ENCODE assay signal across 19 cellular contexts in the genomic region with DNA sequence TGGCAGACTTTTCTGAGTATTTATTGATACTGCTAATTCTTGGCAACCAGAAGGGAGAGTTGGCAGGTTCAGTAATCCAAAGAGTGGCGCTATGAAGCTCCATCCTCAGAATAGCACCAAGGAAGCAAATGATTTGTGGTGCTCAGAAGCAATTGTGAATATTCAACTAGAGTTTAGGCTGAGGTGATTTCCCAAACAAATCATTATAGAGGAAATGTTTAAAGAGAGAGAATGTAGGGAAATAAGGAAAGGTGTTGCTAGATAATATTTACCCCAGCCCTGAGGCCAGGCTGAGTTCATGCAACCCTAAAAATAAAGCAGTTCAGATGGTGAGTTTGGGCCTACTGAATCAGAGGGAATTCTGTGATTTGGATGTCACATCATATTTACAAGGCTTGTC.
DNase-seq lines count a peak whose midpoint lies in the region; ATAC-seq and TF ChIP-seq lines count a peak whose summit lies in the region.
"Had no signal": no experiment of that assay in that cellular context is flagged by ENCODE, and none has a peak within 500 bp of the region (broad histone marks: within the 10 kb centered on the region; RNA-seq: fewer than 3 reads in every experiment).

No MANE protein-coding gene starts in this region.

- no peaks in the 10 kb centered on the region for H3K4me1 ChIP-seq in KMS-11 (ENCODE audit: low read depth, poor library complexity, severe bottlenecking)
- H3K4me1 ChIP-seq: A549, Caco-2 had no signal

- no peak overlapping the region for H3K9ac ChIP-seq in KMS-11
- H3K9ac ChIP-seq: BLaER1 treated with 17β-estradiol and CSF1 and Interleukin-3, amounts not matched to agents 10 nM and 100 nM had no signal

- H3K36me3 Mint-ChIP-seq in WTC11: no peaks in the 10 kb centered on the region
- H3K36me3 Mint-ChIP-seq: CD8-positive, alpha-beta T cell had no signal

- no peaks in the 10 kb centered on the region for H4K20me1 ChIP-seq in KMS-11 (ENCODE audit: insufficient read depth)
- H4K20me1 ChIP-seq: BLaER1 treated with 17β-estradiol and CSF1 and Interleukin-3, amounts not matched to agents 10 nM and 100 nM had no signal

- CTCF ChIA-PET in WTC11 (lab: Charles Lee): no interaction called here

- no peaks in the 10 kb centered on the region for H3K27me3 ChIP-seq in KMS-11 (ENCODE audit: insufficient read depth, low read depth)
- H3K27me3 ChIP-seq: BLaER1 treated with 17β-estradiol and CSF1 and Interleukin-3, amounts not matched to agents 10 nM and 100 nM had no signal

- H3K27me3 Mint-ChIP-seq in WTC11 (ENCODE audit: low read depth): no peaks in the 10 kb centered on the region
- H3K27me3 Mint-ChIP-seq: B cell had no signal

- H3K27ac Mint-ChIP-seq in WTC11: no peak overlapping the region
- H3K27ac Mint-ChIP-seq: B cell; CD4-positive, alpha-beta T cell; CD8-positive, alpha-beta T cell had no signal

- H2AFZ ChIP-seq in KMS-11 (ENCODE audit: low read depth): no peak overlapping the region

- no peak overlapping the region for H3K4me2 ChIP-seq in KMS-11
- H3K4me2 ChIP-seq: A549; BLaER1 treated with 17β-estradiol and CSF1 and Interleukin-3, amounts not matched to agents 10 nM and 100 nM had no signal

- POLR2A ChIA-PET in WTC11 (lab: Charles Lee): no interaction called here

- no peak overlapping the region for H3K4me3 Mint-ChIP-seq in WTC11
- H3K4me3 Mint-ChIP-seq: B cell; CD4-positive, alpha-beta T cell; CD8-positive, alpha-beta T cell had no signal

- no peaks in the 10 kb centered on the region for H3K79me2 ChIP-seq in KMS-11 (ENCODE audit: insufficient read depth, low read depth)

- DNase-seq in NCI-H1092 treated with DMSO at 0.1 percent for 48 hours (lab: John Stamatoyannopoulos, UW): peak; percentile 16
- no peak for DNase-seq in NCI-H1092 (lab: John Stamatoyannopoulos, UW)
- no peak for DNase-seq in WTC11 (ENCODE audit: low spot score)
- peak; percentile 71 for DNase-seq in renal cortical epithelial cell (ENCODE audit: low read depth)
- DNase-seq in stimulated activated naive CD4-positive, alpha-beta T cell treated with Interleukin-2 at 50 U/mL for 16 hours (lab: John Stamatoyannopoulos, UW): no peak
- DNase-seq in NCI-H1417 treated with DMSO at 0.1 percent for 48 hours (lab: John Stamatoyannopoulos, UW): no peak
- DNase-seq: AML-193; Caco-2; Calu3; CD4-positive, alpha-beta T cell; CD8-positive, alpha-beta T cell; DMS79 treated with DMSO at 0.1 percent for 48 hours; GF-D8 had no signal

- H3K9me3 Mint-ChIP-seq in WTC11: no peaks in the 10 kb centered on the region
- H3K9me3 Mint-ChIP-seq: CD4-positive, alpha-beta T cell; CD8-positive, alpha-beta T cell had no signal

- H3K27ac ChIP-seq in KMS-11: no peak overlapping the region
- H3K27ac ChIP-seq: 22Rv1; A549; BLaER1 treated with 17β-estradiol and CSF1 and Interleukin-3, amounts not matched to agents 10 nM and 100 nM; C4-2B had no signal

- ATAC-seq in WTC11: no peak
- ATAC-seq: A549; CD8-positive, alpha-beta T cell had no signal

- H3K4me3 ChIP-seq in KMS-11 (IDR thresholded peaks at IDR 0.05; ENCODE audit: insufficient read depth, low read depth, low read length): no peak overlapping the region
- H3K4me3 ChIP-seq: A549; BLaER1 treated with 17β-estradiol and CSF1 and Interleukin-3, amounts not matched to agents 10 nM and 100 nM had no signal

- peaks cover 30% of the 10 kb centered on the region for H3K4me1 Mint-ChIP-seq in WTC11

- TF ChIP-seq CTCF in KMS-11 (conservative IDR thresholded peaks at IDR 0.05; ENCODE audit: low read depth, low read length) (peak; percentile 43; the same call in 1 of the 2 replicates), WTC11 (IDR thresholded peaks at IDR 0.05) (no peak)

- H3K36me3 ChIP-seq in KMS-11 (ENCODE audit: insufficient read depth): no peaks in the 10 kb centered on the region
- H3K36me3 ChIP-seq: BLaER1 treated with 17β-estradiol and CSF1 and Interleukin-3, amounts not matched to agents 10 nM and 100 nM had no signal

TF ChIP-seq in WTC11, 78 proteins besides CTCF, POLR2A, EP300 and RAD21:
- TF ChIP-seq HMGA2 (CRISPR knock-in tag; IDR thresholded peaks at IDR 0.05) (0 out of 2 replicates have a peak, but pooled peaks have one; percentile 4), NR2C2 (CRISPR knock-in tag; IDR thresholded peaks at IDR 0.05) (no peak), TP53 (CRISPR knock-in tag; IDR thresholded peaks at IDR 0.05) (no peak), ETV6 (CRISPR knock-in tag; IDR thresholded peaks at IDR 0.05) (no peak), GABPB1 (CRISPR knock-in tag; IDR thresholded peaks at IDR 0.05) (no peak)
- TF ChIP-seq, protein P1, sequence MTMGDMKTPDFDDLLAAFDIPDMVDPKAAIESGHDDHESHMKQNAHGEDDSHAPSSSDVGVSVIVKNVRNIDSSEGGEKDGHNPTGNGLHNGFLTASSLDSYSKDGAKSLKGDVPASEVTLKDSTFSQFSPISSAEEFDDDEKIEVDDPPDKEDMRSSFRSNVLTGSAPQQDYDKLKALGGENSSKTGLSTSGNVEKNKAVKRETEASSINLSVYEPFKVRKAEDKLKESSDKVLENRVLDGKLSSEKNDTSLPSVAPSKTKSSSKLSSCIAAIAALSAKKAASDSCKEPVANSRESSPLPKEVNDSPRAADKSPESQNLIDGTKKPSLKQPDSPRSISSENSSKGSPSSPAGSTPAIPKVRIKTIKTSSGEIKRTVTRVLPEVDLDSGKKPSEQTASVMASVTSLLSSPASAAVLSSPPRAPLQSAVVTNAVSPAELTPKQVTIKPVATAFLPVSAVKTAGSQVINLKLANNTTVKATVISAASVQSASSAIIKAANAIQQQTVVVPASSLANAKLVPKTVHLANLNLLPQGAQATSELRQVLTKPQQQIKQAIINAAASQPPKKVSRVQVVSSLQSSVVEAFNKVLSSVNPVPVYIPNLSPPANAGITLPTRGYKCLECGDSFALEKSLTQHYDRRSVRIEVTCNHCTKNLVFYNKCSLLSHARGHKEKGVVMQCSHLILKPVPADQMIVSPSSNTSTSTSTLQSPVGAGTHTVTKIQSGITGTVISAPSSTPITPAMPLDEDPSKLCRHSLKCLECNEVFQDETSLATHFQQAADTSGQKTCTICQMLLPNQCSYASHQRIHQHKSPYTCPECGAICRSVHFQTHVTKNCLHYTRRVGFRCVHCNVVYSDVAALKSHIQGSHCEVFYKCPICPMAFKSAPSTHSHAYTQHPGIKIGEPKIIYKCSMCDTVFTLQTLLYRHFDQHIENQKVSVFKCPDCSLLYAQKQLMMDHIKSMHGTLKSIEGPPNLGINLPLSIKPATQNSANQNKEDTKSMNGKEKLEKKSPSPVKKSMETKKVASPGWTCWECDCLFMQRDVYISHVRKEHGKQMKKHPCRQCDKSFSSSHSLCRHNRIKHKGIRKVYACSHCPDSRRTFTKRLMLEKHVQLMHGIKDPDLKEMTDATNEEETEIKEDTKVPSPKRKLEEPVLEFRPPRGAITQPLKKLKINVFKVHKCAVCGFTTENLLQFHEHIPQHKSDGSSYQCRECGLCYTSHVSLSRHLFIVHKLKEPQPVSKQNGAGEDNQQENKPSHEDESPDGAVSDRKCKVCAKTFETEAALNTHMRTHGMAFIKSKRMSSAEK (CRISPR knock-in tag; IDR thresholded peaks at IDR 0.05; ENCODE audit: borderline replicate concordance): no peak

Comparison
In these comparisons a context has a peak if more than half of its experiments do, and no peak if none do; other contexts are left out.
1. DNase-seq: peak in NCI-H1092 treated with DMSO at 0.1 percent for 48 hours (single experiment) and renal cortical epithelial cell (single experiment); none in NCI-H1092 (single experiment), WTC11 (single experiment), stimulated activated naive CD4-positive, alpha-beta T cell treated with Interleukin-2 at 50 U/mL for 16 hours (single experiment) and NCI-H1417 treated with DMSO at 0.1 percent for 48 hours (single experiment).